In genomic region chr2:8575011-8575750, GRCh38 we compare ENCODE assay signal across 8 cellular contexts.
A peak's percentile ranks its signal among the peaks of the same experiment; 100 is the strongest.
DNase-seq lines count a peak whose midpoint lies in the region; ATAC-seq and TF ChIP-seq lines count a peak whose summit lies in the region.

No MANE protein-coding gene starts in this region.

- TF ChIP-seq CTCF in spleen (IDR thresholded peaks at IDR 0.05 in 8 of 11, conservative IDR thresholded peaks at IDR 0.05 in 3 of 11) = no peak

- peaks cover 69% of the 10 kb centered on the region for H3K4me1 Mint-ChIP-seq in dendritic cell treated with granulocyte-macrophage colony-stimulating factor and Interleukin-4, amounts not matched to agents 40 ng/mL and 50 ng/mL, for 4 days (ENCODE audit: low read depth)

- peaks cover 0 to 35% (median 0%) of the 10 kb centered on the region in 7 donors for H3K27me3 ChIP-seq in spleen (replicated peaks in 1 of 7)

- H3K9me3 Mint-ChIP-seq in dendritic cell treated with granulocyte-macrophage colony-stimulating factor and Interleukin-4, amounts not matched to agents 40 ng/mL and 50 ng/mL, for 4 days = no peaks in the 10 kb centered on the region

- H3K4me1 ChIP-seq in spleen = peaks cover 29 to 82% (median 45%) of the 10 kb centered on the region in 6 donors

- WGBS in spleen, 5 donors = 16 to 30% (median 25%) methylated on average over 23 of the region's 23 CpGs

- DNase-seq in T-helper 22 cell (ENCODE audit: low read depth) (peak; percentile 27), spleen (peak; percentile 87), NCI-H774 (lab: John Stamatoyannopoulos, UW) (no peak), H4 (ENCODE audit: low spot score) (no peak)
- no peak for DNase-seq in NK-92 treated with Interleukin-12 subunit alpha and Interleukin-12 subunit beta, amount 100 ng/mL, for 24 hours (lab: John Stamatoyannopoulos, UW)

- intact Hi-C loops in dendritic cell treated with granulocyte-macrophage colony-stimulating factor and Interleukin-4, amounts not matched to agents 40 ng/mL and 50 ng/mL, for 4 days (cut with micrococcal nuclease) = no loop called here
- intact Hi-C loops in spleen (cut with DNase I; ENCODE audit: low total_unique reads) = no loop called here

- ATAC-seq in GM21717 (IDR thresholded peaks at IDR 0.05; ENCODE audit: unreplicated experiment) = peak; percentile 36
- no peak for ATAC-seq in GM18517 (IDR thresholded peaks at IDR 0.05; ENCODE audit: unreplicated experiment)

- H3K4me3 Mint-ChIP-seq in dendritic cell treated with granulocyte-macrophage colony-stimulating factor and Interleukin-4, amounts not matched to agents 40 ng/mL and 50 ng/mL, for 4 days = peak overlapping the region; percentile 52

- no peaks in the 10 kb centered on the region for H3K36me3 Mint-ChIP-seq in dendritic cell treated with granulocyte-macrophage colony-stimulating factor and Interleukin-4, amounts not matched to agents 40 ng/mL and 50 ng/mL, for 4 days (ENCODE audit: low read depth)

- peaks cover 16% of the 10 kb centered on the region for H3K27me3 Mint-ChIP-seq in dendritic cell treated with granulocyte-macrophage colony-stimulating factor and Interleukin-4, amounts not matched to agents 40 ng/mL and 50 ng/mL, for 4 days

- peak overlapping the region in 1 of 8 donors; percentile 30 for H3K4me3 ChIP-seq in spleen

- no peaks in the 10 kb centered on the region for H3K36me3 ChIP-seq in spleen

- peak overlapping the region; percentile 54 for H3K27ac Mint-ChIP-seq in dendritic cell treated with granulocyte-macrophage colony-stimulating factor and Interleukin-4, amounts not matched to agents 40 ng/mL and 50 ng/mL, for 4 days

- H3K27ac ChIP-seq in spleen = peak overlapping the region in 1 of 8 donors; percentile 18

- no peak for TF ChIP-seq POLR2A in spleen (IDR thresholded peaks at IDR 0.05)

- no peaks in the 10 kb centered on the region for H3K9me3 ChIP-seq in spleen

Comparison
In these comparisons a context has a peak if more than half of its experiments do, and no peak if none do; other contexts are left out.
1. DNase-seq: peak in T-helper 22 cell (single experiment) and spleen (single experiment); none in NK-92 treated with Interleukin-12 subunit alpha and Interleukin-12 subunit beta, amount 100 ng/mL, for 24 hours (single experiment), NCI-H774 (single experiment) and H4 (single experiment).